In the genomic region with DNA sequence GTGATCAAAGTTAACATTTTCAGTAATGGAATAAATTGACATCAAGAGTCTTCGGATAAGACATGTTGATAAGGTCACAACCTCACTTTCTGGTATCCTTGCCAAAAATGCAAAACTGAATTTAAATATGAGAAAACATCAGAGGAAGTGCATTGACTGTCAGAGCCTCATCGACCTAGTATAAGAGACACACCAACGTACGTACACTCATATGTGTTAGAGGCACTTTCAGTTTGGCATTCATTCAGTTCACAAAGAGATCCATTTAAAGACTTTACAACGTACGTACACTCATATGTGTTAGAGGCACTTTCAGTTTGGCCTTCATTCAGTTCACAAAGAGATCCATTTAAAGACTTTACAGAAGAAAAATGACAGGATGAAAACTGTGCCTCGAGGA, we compare ENCODE assay signal across 2 cellular contexts.
TF ChIP-seq lines count a peak whose summit lies in the region.

No MANE protein-coding gene starts in this region.

TF ChIP-seq in IMR-90, 13 proteins besides CTCF, POLR2A, EP300 and RAD21:
- TF ChIP-seq, protein P1, sequence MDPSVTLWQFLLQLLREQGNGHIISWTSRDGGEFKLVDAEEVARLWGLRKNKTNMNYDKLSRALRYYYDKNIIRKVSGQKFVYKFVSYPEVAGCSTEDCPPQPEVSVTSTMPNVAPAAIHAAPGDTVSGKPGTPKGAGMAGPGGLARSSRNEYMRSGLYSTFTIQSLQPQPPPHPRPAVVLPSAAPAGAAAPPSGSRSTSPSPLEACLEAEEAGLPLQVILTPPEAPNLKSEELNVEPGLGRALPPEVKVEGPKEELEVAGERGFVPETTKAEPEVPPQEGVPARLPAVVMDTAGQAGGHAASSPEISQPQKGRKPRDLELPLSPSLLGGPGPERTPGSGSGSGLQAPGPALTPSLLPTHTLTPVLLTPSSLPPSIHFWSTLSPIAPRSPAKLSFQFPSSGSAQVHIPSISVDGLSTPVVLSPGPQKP (IDR thresholded peaks at IDR 0.05; ENCODE audit: borderline replicate concordance, low read depth, low read length): no peak
TF ChIP-seq in IMR-90: peak in this region for 0.

TF ChIP-seq in GM12878, 131 proteins besides CTCF, POLR2A, EP300 and RAD21:
- TF ChIP-seq CREM (IDR thresholded peaks at IDR 0.05; ENCODE audit: low read depth) (no peak), BHLHE40 (IDR thresholded peaks at IDR 0.05; ENCODE audit: borderline replicate concordance in 1 of 2, low read depth in 2 of 2, low read length in 1 of 2) (0 out of 4 replicates have a peak, but pooled peaks of 1 of the 2 experiments have one; percentile 14), SMAD1 (IDR thresholded peaks at IDR 0.05; ENCODE audit: low read depth, partially characterized antibody) (peak; percentile 31), DPF2 (IDR thresholded peaks at IDR 0.05) (0 out of 2 replicates have a peak, but pooled peaks have one; percentile 20), NR2F1 (conservative IDR thresholded peaks at IDR 0.05) (0 out of 2 replicates have a peak, but pooled peaks have one; percentile 74), MEF2B (IDR thresholded peaks at IDR 0.05; ENCODE audit: partially characterized antibody, poor library complexity, severe bottlenecking) (peak; percentile 43), ZNF24 (IDR thresholded peaks at IDR 0.05) (peak; percentile 55), ZNF207 (IDR thresholded peaks at IDR 0.05; ENCODE audit: borderline replicate concordance) (no peak)
- TF ChIP-seq, protein P2, sequence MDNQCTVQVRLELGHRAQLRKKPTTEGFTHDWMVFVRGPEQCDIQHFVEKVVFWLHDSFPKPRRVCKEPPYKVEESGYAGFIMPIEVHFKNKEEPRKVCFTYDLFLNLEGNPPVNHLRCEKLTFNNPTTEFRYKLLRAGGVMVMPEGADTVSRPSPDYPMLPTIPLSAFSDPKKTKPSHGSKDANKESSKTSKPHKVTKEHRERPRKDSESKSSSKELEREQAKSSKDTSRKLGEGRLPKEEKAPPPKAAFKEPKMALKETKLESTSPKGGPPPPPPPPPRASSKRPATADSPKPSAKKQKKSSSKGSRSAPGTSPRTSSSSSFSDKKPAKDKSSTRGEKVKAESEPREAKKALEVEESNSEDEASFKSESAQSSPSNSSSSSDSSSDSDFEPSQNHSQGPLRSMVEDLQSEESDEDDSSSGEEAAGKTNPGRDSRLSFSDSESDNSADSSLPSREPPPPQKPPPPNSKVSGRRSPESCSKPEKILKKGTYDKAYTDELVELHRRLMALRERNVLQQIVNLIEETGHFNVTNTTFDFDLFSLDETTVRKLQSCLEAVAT (IDR thresholded peaks at IDR 0.05): 0 out of 2 replicates have a peak, but pooled peaks have one; percentile 43
- TF ChIP-seq, protein P3, sequence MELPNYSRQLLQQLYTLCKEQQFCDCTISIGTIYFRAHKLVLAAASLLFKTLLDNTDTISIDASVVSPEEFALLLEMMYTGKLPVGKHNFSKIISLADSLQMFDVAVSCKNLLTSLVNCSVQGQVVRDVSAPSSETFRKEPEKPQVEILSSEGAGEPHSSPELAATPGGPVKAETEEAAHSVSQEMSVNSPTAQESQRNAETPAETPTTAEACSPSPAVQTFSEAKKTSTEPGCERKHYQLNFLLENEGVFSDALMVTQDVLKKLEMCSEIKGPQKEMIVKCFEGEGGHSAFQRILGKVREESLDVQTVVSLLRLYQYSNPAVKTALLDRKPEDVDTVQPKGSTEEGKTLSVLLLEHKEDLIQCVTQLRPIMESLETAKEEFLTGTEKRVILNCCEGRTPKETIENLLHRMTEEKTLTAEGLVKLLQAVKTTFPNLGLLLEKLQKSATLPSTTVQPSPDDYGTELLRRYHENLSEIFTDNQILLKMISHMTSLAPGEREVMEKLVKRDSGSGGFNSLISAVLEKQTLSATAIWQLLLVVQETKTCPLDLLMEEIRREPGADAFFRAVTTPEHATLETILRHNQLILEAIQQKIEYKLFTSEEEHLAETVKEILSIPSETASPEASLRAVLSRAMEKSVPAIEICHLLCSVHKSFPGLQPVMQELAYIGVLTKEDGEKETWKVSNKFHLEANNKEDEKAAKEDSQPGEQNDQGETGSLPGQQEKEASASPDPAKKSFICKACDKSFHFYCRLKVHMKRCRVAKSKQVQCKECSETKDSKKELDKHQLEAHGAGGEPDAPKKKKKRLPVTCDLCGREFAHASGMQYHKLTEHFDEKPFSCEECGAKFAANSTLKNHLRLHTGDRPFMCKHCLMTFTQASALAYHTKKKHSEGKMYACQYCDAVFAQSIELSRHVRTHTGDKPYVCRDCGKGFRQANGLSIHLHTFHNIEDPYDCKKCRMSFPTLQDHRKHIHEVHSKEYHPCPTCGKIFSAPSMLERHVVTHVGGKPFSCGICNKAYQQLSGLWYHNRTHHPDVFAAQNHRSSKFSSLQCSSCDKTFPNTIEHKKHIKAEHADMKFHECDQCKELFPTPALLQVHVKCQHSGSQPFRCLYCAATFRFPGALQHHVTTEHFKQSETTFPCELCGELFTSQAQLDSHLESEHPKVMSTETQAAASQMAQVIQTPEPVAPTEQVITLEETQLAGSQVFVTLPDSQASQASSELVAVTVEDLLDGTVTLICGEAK (IDR thresholded peaks at IDR 0.05; ENCODE audit: borderline replicate concordance): 0 out of 2 replicates have a peak, but pooled peaks have one; percentile 11
